ENCODE assay signal across 32 cellular contexts in genomic region chr12:48640428-48640827, GRCh38.
"Had no signal": no experiment of that assay in that cellular context is flagged by ENCODE, and none has a peak within 500 bp of the region (broad histone marks: within the 10 kb centered on the region; RNA-seq: fewer than 3 reads in every experiment).

No MANE protein-coding gene starts in this region.

- H3K4me1 ChIP-seq: ascending aorta had no signal

- H3K9me3 ChIP-seq: ascending aorta had no signal

- DNase-seq: activated CD4-positive, alpha-beta memory T cell treated with anti-CD3 and anti-CD28 coated beads, Interleukin-2, amount 10 ng/mL, durations not matched to agents 7 days and 5 days; activated CD4-positive, alpha-beta T cell treated with anti-CD3 and anti-CD28 coated beads for 1 hour; activated CD4-positive, alpha-beta T cell treated with anti-CD3 and anti-CD28 coated beads for 36 hours; activated CD4-positive, alpha-beta T cell treated with anti-CD3 and anti-CD28 coated beads for 48 hours; activated CD4-positive, alpha-beta T cell treated with anti-CD3 and anti-CD28 coated beads, Interleukin-2, amount 10 ng/mL, durations not matched to agents 7 days and 5 days; activated CD4-positive, alpha-beta T cell treated with anti-CD3 and anti-CD28 coated beads, Interleukin-2, amount 50 U/mL, for 48 hours; activated CD4-positive, CD25-positive, alpha-beta regulatory T cell; activated CD8-positive, alpha-beta memory T cell treated with anti-CD3 and anti-CD28 coated beads for 24 hours; activated CD8-positive, alpha-beta memory T cell treated with anti-CD3 and anti-CD28 coated beads, Interleukin-2, amount 10 ng/mL, durations not matched to agents 7 days and 5 days; activated CD8-positive, alpha-beta memory T cell treated with anti-CD3 and anti-CD28 coated beads, Interleukin-2, amount 50 U/mL, for 48 hours; activated CD8-positive, alpha-beta T cell treated with anti-CD3 and anti-CD28 coated beads, Interleukin-2, amount 10 ng/mL, durations not matched to agents 7 days and 5 days; activated effector memory CD4-positive, alpha-beta T cell treated with Interleukin-2 at 50 U/mL for 16 hours; activated gamma-delta T cell; activated naive CD4-positive, alpha-beta T cell treated with anti-CD3 and anti-CD28 coated beads, Interleukin-2, amount 10 ng/mL, durations not matched to agents 7 days and 5 days; activated naive CD4-positive, alpha-beta T cell treated with Interleukin-2 at 50 U/mL for 16 hours; activated naive CD8-positive, alpha-beta T cell treated with anti-CD3 and anti-CD28 coated beads, Interleukin-2, amount 10 ng/mL, durations not matched to agents 7 days and 5 days; activated naive CD8-positive, alpha-beta T cell treated with anti-CD3 and anti-CD28 coated beads, Interleukin-2, amount 50 U/mL, for 24 hours; activated T-cell treated with anti-CD3 and anti-CD28 coated beads, Interleukin-2, amount 50 U/mL, for 24 hours; activated T-cell treated with anti-CD3 and anti-CD28 coated beads, Interleukin-2, amount 50 U/mL, for 48 hours; amygdala; anterior cingulate cortex; caudate nucleus; cerebellar nuclear complex; T-helper 1 cell; T-helper 2 cell; T-helper 9 cell; WERI-Rb-1 had no signal

- H3K27me3 ChIP-seq: ascending aorta, cardiac muscle cell had no signal

- H3K4me3 ChIP-seq: ascending aorta, cardiac muscle cell had no signal

- H3K27ac ChIP-seq: ascending aorta, cardiac muscle cell, WERI-Rb-1 had no signal

- ATAC-seq: activated CD4-positive, alpha-beta T cell treated with anti-CD3 and anti-CD28 coated beads for 36 hours; activated CD4-positive, CD25-positive, alpha-beta regulatory T cell treated with anti-CD3 and anti-CD28 coated beads, Interleukin-2, amount 50 U/mL, for 24 hours; activated CD8-positive, alpha-beta memory T cell treated with anti-CD3 and anti-CD28 coated beads, Interleukin-2, amount 10 ng/mL, durations not matched to agents 7 days and 5 days; activated CD8-positive, alpha-beta T cell treated with anti-CD3 and anti-CD28 coated beads, Interleukin-2, amount 10 ng/mL, durations not matched to agents 7 days and 5 days; activated naive CD8-positive, alpha-beta T cell treated with anti-CD3 and anti-CD28 coated beads, Interleukin-2, amount 50 U/mL, for 24 hours; WTC11 had no signal

- H3K36me3 ChIP-seq: cardiac muscle cell had no signal

- FAIRE-seq: bronchial epithelial cell had no signal
